Comparison of ENCODE assay signal across 8 cellular contexts in the genomic region with DNA sequence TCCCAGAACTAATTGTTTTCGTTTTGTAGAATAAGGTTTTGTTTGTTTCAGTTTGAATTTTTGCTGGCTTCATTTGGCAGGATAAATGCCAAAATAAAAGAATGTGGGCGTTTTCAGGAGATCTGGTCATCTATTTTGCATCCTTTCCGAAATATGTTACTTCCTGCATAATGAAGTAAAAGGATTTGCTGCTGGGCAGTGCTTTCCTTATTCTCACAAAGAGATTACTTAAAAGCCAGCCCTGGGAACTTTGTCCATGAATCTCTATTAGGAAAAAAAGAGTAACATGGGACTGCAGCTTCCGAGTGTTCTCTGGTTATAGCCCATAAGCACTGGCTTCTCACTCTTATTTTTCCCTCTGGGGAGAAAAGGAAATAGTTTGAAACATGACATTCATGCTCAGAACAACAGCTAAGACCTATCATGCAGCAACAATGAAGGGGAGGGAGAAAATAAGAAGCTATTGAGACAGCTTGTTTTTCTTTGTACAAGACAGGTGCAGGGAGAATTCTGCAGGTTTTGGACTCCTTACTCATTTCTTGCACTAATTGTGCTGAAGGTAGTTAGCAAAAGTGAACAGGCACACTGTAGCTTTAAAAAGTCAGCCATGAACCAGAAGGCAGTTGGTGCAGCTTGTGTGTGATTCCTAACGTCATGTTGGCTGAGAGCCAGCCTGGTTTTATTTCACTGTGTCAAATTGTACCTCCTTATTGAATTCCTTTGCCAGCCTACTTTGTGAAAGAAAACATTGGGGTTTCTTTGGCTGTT. TPM values are rescaled to one million over a fixed set of nuclear protein-coding genes. Genes with fewer than 3 reads are reported as not detected.
A peak's percentile ranks its signal among the peaks of the same experiment; 100 is the strongest.
DNase-seq lines count a peak whose midpoint lies in the region; ATAC-seq and TF ChIP-seq lines count a peak whose summit lies in the region.

A gene with protein sequence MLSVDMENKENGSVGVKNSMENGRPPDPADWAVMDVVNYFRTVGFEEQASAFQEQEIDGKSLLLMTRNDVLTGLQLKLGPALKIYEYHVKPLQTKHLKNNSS (plus strand): TSS at position 718 of the 768 bp plus-strand sequence. CDS start 1,527 bp downstream, outside the sequence.

- H3K9me3 ChIP-seq in DND-41 (ENCODE audit: insufficient read depth, low read length, severe bottlenecking) = no peaks in the 10 kb centered on the region
- H3K9me3 ChIP-seq in esophagus squamous epithelium = no peaks in the 10 kb centered on the region
- H3K9me3 ChIP-seq in tibial nerve = no peaks in the 10 kb centered on the region

- ATAC-seq in DND-41 (ENCODE audit: insufficient read depth, low read depth) (peak; percentile 62), HG02981 (IDR thresholded peaks at IDR 0.05; ENCODE audit: unreplicated experiment) (peak; percentile 27), HG03442 (IDR thresholded peaks at IDR 0.05; ENCODE audit: unreplicated experiment) (no peak)
- peak; percentile 25 for ATAC-seq in activated CD8-positive, alpha-beta T cell treated with anti-CD3 and anti-CD28 coated beads, Interleukin-2, amount 10 ng/mL, durations not matched to agents 7 days and 5 days
- ATAC-seq in naive thymus-derived CD8-positive, alpha-beta T cell = peak; percentile 51 to 53

- WGBS in esophagus squamous epithelium, 2 donors = 15 to 29% methylated on average over 5 of the region's 5 CpGs
- WGBS in tibial nerve, 2 donors = 2 to 7% methylated on average over 5 of the region's 5 CpGs

- no peaks in the 10 kb centered on the region for H3K27me3 ChIP-seq in DND-41 (ENCODE audit: insufficient read depth, low read length, poor library complexity)
- H3K27me3 ChIP-seq in esophagus squamous epithelium = no peaks in the 10 kb centered on the region
- H3K27me3 ChIP-seq in tibial nerve = no peaks in the 10 kb centered on the region

- H3K79me2 ChIP-seq in DND-41 (ENCODE audit: insufficient read depth, low read length) = no peaks in the 10 kb centered on the region

- H3K4me3 ChIP-seq in DND-41 (ENCODE audit: low read depth in 1 of 2, low read length in 2 of 2) = peak within 1 kb of the TSS; percentile 26 to 55; a peak in 3 of 4 replicates
- peak within 1 kb of the TSS in 3 of 4 donors; percentile 19 to 54 (median 32) for H3K4me3 ChIP-seq in esophagus squamous epithelium
- peak within 1 kb of the TSS; percentile 9 to 39 (median 30) for H3K4me3 ChIP-seq in tibial nerve

- peaks cover 44% of the 10 kb centered on the region for H3K4me1 Mint-ChIP-seq in activated CD8-positive, alpha-beta T cell treated with anti-CD3 and anti-CD28 coated beads, Interleukin-2, amount 10 ng/mL, durations not matched to agents 7 days and 5 days (ENCODE audit: low read depth)
- peaks cover 15 to 49% (median 45%) of the 10 kb centered on the region in 4 donors for H3K4me1 Mint-ChIP-seq in naive thymus-derived CD8-positive, alpha-beta T cell

- peak within 1 kb of the TSS; percentile 92 for H2AFZ ChIP-seq in DND-41 (ENCODE audit: low read depth, low read length)

- H3K27ac ChIP-seq in DND-41 (ENCODE audit: low read length) (peak within 1 kb of the TSS; percentile 97), esophagus squamous epithelium (peak within 1 kb of the TSS; percentile 39 to 93 (median 76)), tibial nerve (peak within 1 kb of the TSS in 3 of 4 donors; percentile 43 to 93 (median 66))

- TF ChIP-seq CTCF in DND-41 (IDR thresholded peaks at IDR 0.05; ENCODE audit: borderline replicate concordance, extremely low read depth, low read length, poor library complexity, severe bottlenecking) = no peak
- TF ChIP-seq CTCF in esophagus squamous epithelium (IDR thresholded peaks at IDR 0.05) = no peak
- TF ChIP-seq CTCF in tibial nerve (IDR thresholded peaks at IDR 0.05) = no peak

- intact Hi-C loops in esophagus squamous epithelium (cut with DNase I) = no loop called here

- TF ChIP-seq POLR2A in esophagus squamous epithelium (IDR thresholded peaks at IDR 0.05) = no peak
- TF ChIP-seq POLR2A in tibial nerve (IDR thresholded peaks at IDR 0.05) = no peak

- H3K27ac Mint-ChIP-seq in activated CD8-positive, alpha-beta T cell treated with anti-CD3 and anti-CD28 coated beads, Interleukin-2, amount 10 ng/mL, durations not matched to agents 7 days and 5 days = peak within 1 kb of the TSS; percentile 78
- peak within 1 kb of the TSS in 9 of 10 donors; percentile 80 to 93 (median 88) for H3K27ac Mint-ChIP-seq in naive thymus-derived CD8-positive, alpha-beta T cell

- no peaks in the 10 kb centered on the region for H4K20me1 ChIP-seq in DND-41 (ENCODE audit: insufficient read depth, low read length)

- no peaks in the 10 kb centered on the region for H3K9me3 Mint-ChIP-seq in activated CD8-positive, alpha-beta T cell treated with anti-CD3 and anti-CD28 coated beads, Interleukin-2, amount 10 ng/mL, durations not matched to agents 7 days and 5 days (ENCODE audit: insufficient read depth)
- no peaks in the 10 kb centered on the region for H3K9me3 Mint-ChIP-seq in naive thymus-derived CD8-positive, alpha-beta T cell

- peak within 1 kb of the TSS; percentile 66 for H3K9ac ChIP-seq in DND-41 (ENCODE audit: low read depth, low read length)

- TF ChIP-seq EP300 in tibial nerve (IDR thresholded peaks at IDR 0.05) = peak in 1 of 2 donors; percentile 26

- H3K27me3 Mint-ChIP-seq in activated CD8-positive, alpha-beta T cell treated with anti-CD3 and anti-CD28 coated beads, Interleukin-2, amount 10 ng/mL, durations not matched to agents 7 days and 5 days (ENCODE audit: low read depth) = peaks cover 2% of the 10 kb centered on the region
- peaks cover 0 to 1% (median 0%) of the 10 kb centered on the region in 5 donors for H3K27me3 Mint-ChIP-seq in naive thymus-derived CD8-positive, alpha-beta T cell

- DNase-seq in DND-41 (peak; percentile 78), NCI-H446 treated with DMSO at 0.1 percent for 48 hours (lab: John Stamatoyannopoulos, UW) (peak; percentile 91), esophagus squamous epithelium (lab: John Stamatoyannopoulos, UW) (no peak), tibial nerve (ENCODE audit: low spot score in 2 of 2) (peak; percentile 49 to 80)
- DNase-seq in activated CD8-positive, alpha-beta T cell treated with anti-CD3 and anti-CD28 coated beads, Interleukin-2, amount 10 ng/mL, durations not matched to agents 7 days and 5 days = peak; percentile 52
- peak; percentile 32 to 84 (median 60) for DNase-seq in naive thymus-derived CD8-positive, alpha-beta T cell

- POLR2A ChIA-PET in activated CD8-positive, alpha-beta T cell treated with anti-CD3 and anti-CD28 coated beads, Interleukin-2, amount 10 ng/mL, durations not matched to agents 7 days and 5 days (lab: Charles Lee) = interaction anchor here (0.8 to 1.3 kb wide), 2 partner anchors 157 to 205 kb away, joined by 5 to 7 read pairs; a partner anchor contains a TSS
- POLR2A ChIA-PET in naive thymus-derived CD8-positive, alpha-beta T cell (lab: Charles Lee) = interaction anchor here (0.9 to 2.7 kb wide), 3 partner anchors 115 to 975 kb away, joined by 3 to 23 read pairs (median 3); a partner anchor contains a TSS

- H3K4me3 Mint-ChIP-seq in activated CD8-positive, alpha-beta T cell treated with anti-CD3 and anti-CD28 coated beads, Interleukin-2, amount 10 ng/mL, durations not matched to agents 7 days and 5 days = peak within 1 kb of the TSS; percentile 73
- peak within 1 kb of the TSS; percentile 68 to 92 (median 86) for H3K4me3 Mint-ChIP-seq in naive thymus-derived CD8-positive, alpha-beta T cell

- H3K4me1 ChIP-seq in DND-41 (ENCODE audit: insufficient read depth, low read length) = peaks cover 68% of the 10 kb centered on the region
- H3K4me1 ChIP-seq in esophagus squamous epithelium = peaks cover 14 to 56% (median 15%) of the 10 kb centered on the region in 3 donors
- H3K4me1 ChIP-seq in tibial nerve = peaks cover 5 to 45% (median 18%) of the 10 kb centered on the region in 4 donors

- H3K4me2 ChIP-seq in DND-41 (ENCODE audit: insufficient read depth, low read length) = peak within 1 kb of the TSS; percentile 64

- no peaks in the 10 kb centered on the region for H3K36me3 ChIP-seq in DND-41 (ENCODE audit: insufficient read depth, low read length)
- H3K36me3 ChIP-seq in esophagus squamous epithelium = no peaks in the 10 kb centered on the region
- no peaks in the 10 kb centered on the region for H3K36me3 ChIP-seq in tibial nerve

- H3K36me3 Mint-ChIP-seq in activated CD8-positive, alpha-beta T cell treated with anti-CD3 and anti-CD28 coated beads, Interleukin-2, amount 10 ng/mL, durations not matched to agents 7 days and 5 days (ENCODE audit: low read depth) = no peaks in the 10 kb centered on the region
- no peaks in the 10 kb centered on the region for H3K36me3 Mint-ChIP-seq in naive thymus-derived CD8-positive, alpha-beta T cell

- CTCF ChIA-PET in activated CD8-positive, alpha-beta T cell treated with anti-CD3 and anti-CD28 coated beads, Interleukin-2, amount 10 ng/mL, durations not matched to agents 7 days and 5 days (lab: Charles Lee) = interaction anchor here (0.5 to 3.4 kb wide), 5 partner anchors 9 to 453 kb away, joined by 3 to 15 read pairs (median 3); a partner anchor contains a TSS

RNA-seq across cellular contexts. Expression of the gene that starts here (rescaled TPM):
- total RNA-seq in activated CD8-positive, alpha-beta T cell treated with anti-CD3 and anti-CD28 coated beads, Interleukin-2, amount 10 ng/mL, durations not matched to agents 7 days and 5 days = under 1 TPM in 1 of 2 experiments, not detected in 1; 0.29 TPM
- 1 to 10 TPM in 2 of 4 donors, under 1 TPM in 1, not detected in 1; 0.35 to 2.0 (median 1.3) TPM for total RNA-seq in esophagus squamous epithelium
- 1 to 10 TPM in 1 of 2 experiments, under 1 TPM in 1; 0.75 to 1.2 TPM for total RNA-seq in naive thymus-derived CD8-positive, alpha-beta T cell
- 1 to 10 TPM in 2 of 3 donors, under 1 TPM in 1; 0.57 to 1.3 (median 1.2) TPM for polyA plus RNA-seq in naive thymus-derived CD8-positive, alpha-beta T cell
- total RNA-seq in tibial nerve = 1 to 10 TPM in 2 of 4 donors, not detected in 2; 1.0 to 1.5 TPM

Comparison
In these comparisons a context has a peak if more than half of its experiments do, and no peak if none do; other contexts are left out.
1. Peak in DNase-seq and ATAC-seq in activated CD8-positive, alpha-beta T cell treated with anti-CD3 and anti-CD28 coated beads, Interleukin-2, amount 10 ng/mL, durations not matched to agents 7 days and 5 days; RNA of the gene not detected or under 1 TPM.